ENCODE assay signal across 1 cellular context in the genomic region with DNA sequence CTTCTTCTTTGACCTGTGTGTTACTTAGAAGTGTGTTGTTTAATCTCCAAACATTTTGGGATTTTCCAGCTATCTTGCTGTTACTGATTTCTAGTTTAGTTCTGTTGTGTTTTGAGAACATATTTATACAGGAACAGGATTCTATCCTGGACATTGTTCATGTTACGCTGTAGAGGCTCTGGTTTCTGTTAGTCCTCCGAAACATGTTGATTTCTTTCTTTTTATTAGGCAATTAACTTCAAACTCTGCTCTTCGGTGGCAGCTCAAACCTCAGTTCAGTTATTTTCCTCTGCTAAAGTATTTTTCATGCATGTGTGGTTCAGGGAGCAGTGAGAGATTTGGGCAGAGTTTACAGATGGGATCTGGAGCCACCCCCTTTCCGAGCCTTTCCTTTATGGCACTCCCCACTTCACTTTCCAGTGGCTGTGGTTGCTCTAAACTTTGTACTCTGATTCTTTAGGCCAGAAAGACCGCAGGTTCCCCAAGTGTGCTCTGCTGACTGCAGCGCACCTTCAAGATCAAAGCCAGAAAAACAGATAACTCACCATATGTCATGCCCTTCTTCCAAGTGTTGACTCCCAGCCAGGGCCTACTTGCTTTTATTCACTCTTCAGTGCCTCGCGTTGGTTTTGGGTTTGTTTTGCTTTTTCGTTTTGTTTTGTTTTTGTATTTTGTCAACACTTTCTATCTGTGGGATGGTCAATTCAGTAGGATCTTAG.
TF ChIP-seq lines count a peak whose summit lies in the region.

No MANE protein-coding gene starts in this region.

TF ChIP-seq in HCT116, 20 proteins besides CTCF, POLR2A, EP300 and RAD21 (continued from another document):
- TF ChIP-seq, protein P1, sequence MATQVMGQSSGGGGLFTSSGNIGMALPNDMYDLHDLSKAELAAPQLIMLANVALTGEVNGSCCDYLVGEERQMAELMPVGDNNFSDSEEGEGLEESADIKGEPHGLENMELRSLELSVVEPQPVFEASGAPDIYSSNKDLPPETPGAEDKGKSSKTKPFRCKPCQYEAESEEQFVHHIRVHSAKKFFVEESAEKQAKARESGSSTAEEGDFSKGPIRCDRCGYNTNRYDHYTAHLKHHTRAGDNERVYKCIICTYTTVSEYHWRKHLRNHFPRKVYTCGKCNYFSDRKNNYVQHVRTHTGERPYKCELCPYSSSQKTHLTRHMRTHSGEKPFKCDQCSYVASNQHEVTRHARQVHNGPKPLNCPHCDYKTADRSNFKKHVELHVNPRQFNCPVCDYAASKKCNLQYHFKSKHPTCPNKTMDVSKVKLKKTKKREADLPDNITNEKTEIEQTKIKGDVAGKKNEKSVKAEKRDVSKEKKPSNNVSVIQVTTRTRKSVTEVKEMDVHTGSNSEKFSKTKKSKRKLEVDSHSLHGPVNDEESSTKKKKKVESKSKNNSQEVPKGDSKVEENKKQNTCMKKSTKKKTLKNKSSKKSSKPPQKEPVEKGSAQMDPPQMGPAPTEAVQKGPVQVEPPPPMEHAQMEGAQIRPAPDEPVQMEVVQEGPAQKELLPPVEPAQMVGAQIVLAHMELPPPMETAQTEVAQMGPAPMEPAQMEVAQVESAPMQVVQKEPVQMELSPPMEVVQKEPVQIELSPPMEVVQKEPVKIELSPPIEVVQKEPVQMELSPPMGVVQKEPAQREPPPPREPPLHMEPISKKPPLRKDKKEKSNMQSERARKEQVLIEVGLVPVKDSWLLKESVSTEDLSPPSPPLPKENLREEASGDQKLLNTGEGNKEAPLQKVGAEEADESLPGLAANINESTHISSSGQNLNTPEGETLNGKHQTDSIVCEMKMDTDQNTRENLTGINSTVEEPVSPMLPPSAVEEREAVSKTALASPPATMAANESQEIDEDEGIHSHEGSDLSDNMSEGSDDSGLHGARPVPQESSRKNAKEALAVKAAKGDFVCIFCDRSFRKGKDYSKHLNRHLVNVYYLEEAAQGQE (IDR thresholded peaks at IDR 0.05; ENCODE audit: low read depth): no peak
- TF ChIP-seq YY1 (IDR thresholded peaks at IDR 0.05; ENCODE audit: extremely low read depth, insufficient replicate concordance, low read depth, low read length): no peak
